Comparison of ENCODE assay signal across 8 cellular contexts in genomic region chr18:75041586-75041985, GRCh38.
A peak's percentile ranks its signal among the peaks of the same experiment; 100 is the strongest.
DNase-seq lines count a peak whose midpoint lies in the region; ATAC-seq and TF ChIP-seq lines count a peak whose summit lies in the region.

No MANE protein-coding gene starts in this region.

- no peaks in the 10 kb centered on the region for H3K79me2 ChIP-seq in mammary epithelial cell (ENCODE audit: insufficient read depth, low read length)

- 91% methylated on average over 8 of the region's 8 CpGs for WGBS in mammary epithelial cell (ENCODE audit: low coverage, missing lambda C conversion rate)

- no peak overlapping the region for H3K9ac ChIP-seq in mammary epithelial cell (ENCODE audit: insufficient read depth, low read length)

- H3K36me3 ChIP-seq in mammary epithelial cell (ENCODE audit: insufficient read depth, low read length) (no peaks in the 10 kb centered on the region), lower lobe of right lung (no peaks in the 10 kb centered on the region)

- no peak overlapping the region for H3K4me2 ChIP-seq in mammary epithelial cell (ENCODE audit: insufficient read depth, low read depth, low read length)

- in situ Hi-C loops in mammary epithelial cell (cut with MboI; ENCODE audit: low sequenced_read_pairs in 2 of 2): no loop called here

- no TSS peak for BruUV-seq in mammary epithelial cell (replicated peaks; lab: Mats Ljungman, UMichigan)

- DNase-seq in DMS153 (lab: John Stamatoyannopoulos, UW) (peak; percentile 49), LNCaP clone FGC (ENCODE audit: low read depth) (no peak), mammary epithelial cell (peak; percentile 2), lower lobe of right lung (no peak), NCI-H187 treated with DMSO at 0.1 percent for 48 hours (lab: John Stamatoyannopoulos, UW) (no peak), NCI-H1694 (lab: John Stamatoyannopoulos, UW) (no peak)
- no peak for DNase-seq in activated naive CD8-positive, alpha-beta T cell treated with anti-CD3 and anti-CD28 coated beads for 36 hours
- no peak for DNase-seq in activated T-helper 1 cell treated with anti-CD3 and anti-CD28 coated beads, Interleukin-12 subunit alpha, Interleukin-12 subunit beta, Interleukin-2, Interleukin-4 antibody, amounts not matched to agents 30 ng/mL and 10 ng/mL and 1 ng/mL, durations not matched to agents 14 hours and 24 hours and 36 hours (ENCODE audit: low spot score)

- H3K27ac ChIP-seq in mammary epithelial cell (ENCODE audit: insufficient read depth, low read depth, low read length): no peak overlapping the region
- H3K27ac ChIP-seq in lower lobe of right lung: no peak overlapping the region

- dilution Hi-C loops in mammary epithelial cell (cut with HindIII; ENCODE audit: low sequenced_read_pairs): no loop called here

- peak; percentile 34 to 37 for ATAC-seq in lower lobe of right lung

- intact Hi-C loops in mammary epithelial cell (cut with micrococcal nuclease) (loop anchor here (2.0 to 10.0 kb wide), 2 partner anchors 147 to 385 kb away; no protein-coding TSS in a partner anchor), lower lobe of right lung (cut with DNase I) (no loop called here)
- intact Hi-C loops in activated T-helper 1 cell treated with anti-CD3 and anti-CD28 coated beads, Interleukin-12 subunit alpha, Interleukin-12 subunit beta, Interleukin-2, Interleukin-4 antibody, amounts not matched to agents 30 ng/mL and 10 ng/mL and 1 ng/mL, durations not matched to agents 14 hours and 24 hours and 36 hours (cut with micrococcal nuclease): no loop called here

- H4K20me1 ChIP-seq in mammary epithelial cell (ENCODE audit: insufficient read depth, low read length): no peaks in the 10 kb centered on the region

- peaks cover 3% of the 10 kb centered on the region for H3K36me3 Mint-ChIP-seq in activated naive CD8-positive, alpha-beta T cell treated with anti-CD3 and anti-CD28 coated beads for 36 hours
- H3K36me3 Mint-ChIP-seq in activated T-helper 1 cell treated with anti-CD3 and anti-CD28 coated beads, Interleukin-12 subunit alpha, Interleukin-12 subunit beta, Interleukin-2, Interleukin-4 antibody, amounts not matched to agents 30 ng/mL and 10 ng/mL and 1 ng/mL, durations not matched to agents 14 hours and 24 hours and 36 hours (ENCODE audit: low read depth): no peaks in the 10 kb centered on the region

- H3K27me3 ChIP-seq in mammary epithelial cell (ENCODE audit: insufficient read depth, low read length): no peaks in the 10 kb centered on the region
- H3K27me3 ChIP-seq in lower lobe of right lung (ENCODE audit: low read depth): no peaks in the 10 kb centered on the region

- H3K9me3 ChIP-seq in mammary epithelial cell (replicated peaks; ENCODE audit: insufficient read depth, low read length) (no peaks in the 10 kb centered on the region), lower lobe of right lung (no peaks in the 10 kb centered on the region)

- H3K4me1 ChIP-seq in mammary epithelial cell (ENCODE audit: insufficient read depth, low read length): no peaks in the 10 kb centered on the region
- H3K4me1 ChIP-seq in lower lobe of right lung: peaks cover 4% of the 10 kb centered on the region

- no peak overlapping the region for H3K27ac Mint-ChIP-seq in activated naive CD8-positive, alpha-beta T cell treated with anti-CD3 and anti-CD28 coated beads for 36 hours
- H3K27ac Mint-ChIP-seq in activated T-helper 1 cell treated with anti-CD3 and anti-CD28 coated beads, Interleukin-12 subunit alpha, Interleukin-12 subunit beta, Interleukin-2, Interleukin-4 antibody, amounts not matched to agents 30 ng/mL and 10 ng/mL and 1 ng/mL, durations not matched to agents 14 hours and 24 hours and 36 hours: no peak overlapping the region

- H3K27me3 Mint-ChIP-seq in activated naive CD8-positive, alpha-beta T cell treated with anti-CD3 and anti-CD28 coated beads for 36 hours: no peaks in the 10 kb centered on the region
- no peaks in the 10 kb centered on the region for H3K27me3 Mint-ChIP-seq in activated T-helper 1 cell treated with anti-CD3 and anti-CD28 coated beads, Interleukin-12 subunit alpha, Interleukin-12 subunit beta, Interleukin-2, Interleukin-4 antibody, amounts not matched to agents 30 ng/mL and 10 ng/mL and 1 ng/mL, durations not matched to agents 14 hours and 24 hours and 36 hours (ENCODE audit: insufficient read depth)

- CTCF ChIA-PET in mammary epithelial cell (lab: Charles Lee; ENCODE audit: low non-redundant PET): interaction anchor here (0.6 to 0.7 kb wide), 3 partner anchors 29 to 386 kb away, joined by 4 to 6 read pairs (median 6); no protein-coding TSS in a partner anchor

- H3K4me3 ChIP-seq in LNCaP clone FGC (ENCODE audit: low read depth, low read length) (no peak overlapping the region), mammary epithelial cell (replicated peaks in 1 of 3; ENCODE audit: insufficient read depth in 1 of 3, low read depth in 2 of 3, low read length in 3 of 3) (no peak overlapping the region), lower lobe of right lung (no peak overlapping the region)

- peak; percentile 70 for TF ChIP-seq CTCF in LNCaP clone FGC (IDR thresholded peaks at IDR 0.05; ENCODE audit: control insufficient read depth, extremely low read depth, insufficient read depth)
- peak; percentile 43 to 46 for TF ChIP-seq CTCF in mammary epithelial cell (conservative IDR thresholded peaks at IDR 0.05 in 1 of 2, IDR thresholded peaks at IDR 0.05 in 1 of 2; ENCODE audit: extremely low read depth in 1 of 2, insufficient read depth in 1 of 2, low read depth in 1 of 2, low read length in 2 of 2)
- peak; percentile 29 for TF ChIP-seq CTCF in lower lobe of right lung (IDR thresholded peaks at IDR 0.05)

- H3K4me1 Mint-ChIP-seq in activated naive CD8-positive, alpha-beta T cell treated with anti-CD3 and anti-CD28 coated beads for 36 hours: no peaks in the 10 kb centered on the region
- no peaks in the 10 kb centered on the region for H3K4me1 Mint-ChIP-seq in activated T-helper 1 cell treated with anti-CD3 and anti-CD28 coated beads, Interleukin-12 subunit alpha, Interleukin-12 subunit beta, Interleukin-2, Interleukin-4 antibody, amounts not matched to agents 30 ng/mL and 10 ng/mL and 1 ng/mL, durations not matched to agents 14 hours and 24 hours and 36 hours (ENCODE audit: low read depth)

- no peak overlapping the region for H2AFZ ChIP-seq in mammary epithelial cell (ENCODE audit: low read depth, low read length)

- no peak overlapping the region for H3K4me3 Mint-ChIP-seq in activated naive CD8-positive, alpha-beta T cell treated with anti-CD3 and anti-CD28 coated beads for 36 hours
- H3K4me3 Mint-ChIP-seq in activated T-helper 1 cell treated with anti-CD3 and anti-CD28 coated beads, Interleukin-12 subunit alpha, Interleukin-12 subunit beta, Interleukin-2, Interleukin-4 antibody, amounts not matched to agents 30 ng/mL and 10 ng/mL and 1 ng/mL, durations not matched to agents 14 hours and 24 hours and 36 hours: no peak overlapping the region

- H3K9me3 Mint-ChIP-seq in activated naive CD8-positive, alpha-beta T cell treated with anti-CD3 and anti-CD28 coated beads for 36 hours: no peaks in the 10 kb centered on the region
- H3K9me3 Mint-ChIP-seq in activated T-helper 1 cell treated with anti-CD3 and anti-CD28 coated beads, Interleukin-12 subunit alpha, Interleukin-12 subunit beta, Interleukin-2, Interleukin-4 antibody, amounts not matched to agents 30 ng/mL and 10 ng/mL and 1 ng/mL, durations not matched to agents 14 hours and 24 hours and 36 hours: no peaks in the 10 kb centered on the region

Comparison
In these comparisons a context has a peak if more than half of its experiments do, and no peak if none do; other contexts are left out.
1. DNase-seq: peak in DMS153 (single experiment) and mammary epithelial cell (single experiment); none in LNCaP clone FGC (single experiment), lower lobe of right lung (single experiment), NCI-H187 treated with DMSO at 0.1 percent for 48 hours (single experiment), NCI-H1694 (single experiment), activated naive CD8-positive, alpha-beta T cell treated with anti-CD3 and anti-CD28 coated beads for 36 hours (single experiment) and activated T-helper 1 cell treated with anti-CD3 and anti-CD28 coated beads, Interleukin-12 subunit alpha, Interleukin-12 subunit beta, Interleukin-2, Interleukin-4 antibody, amounts not matched to agents 30 ng/mL and 10 ng/mL and 1 ng/mL, durations not matched to agents 14 hours and 24 hours and 36 hours (single experiment).
2. Peak in every context shown above with its lines, with median percentiles within 50 percentile points of each other: CTCF ChIP-seq.